Comparison of ENCODE assay signal across 17 cellular contexts in the genomic region with DNA sequence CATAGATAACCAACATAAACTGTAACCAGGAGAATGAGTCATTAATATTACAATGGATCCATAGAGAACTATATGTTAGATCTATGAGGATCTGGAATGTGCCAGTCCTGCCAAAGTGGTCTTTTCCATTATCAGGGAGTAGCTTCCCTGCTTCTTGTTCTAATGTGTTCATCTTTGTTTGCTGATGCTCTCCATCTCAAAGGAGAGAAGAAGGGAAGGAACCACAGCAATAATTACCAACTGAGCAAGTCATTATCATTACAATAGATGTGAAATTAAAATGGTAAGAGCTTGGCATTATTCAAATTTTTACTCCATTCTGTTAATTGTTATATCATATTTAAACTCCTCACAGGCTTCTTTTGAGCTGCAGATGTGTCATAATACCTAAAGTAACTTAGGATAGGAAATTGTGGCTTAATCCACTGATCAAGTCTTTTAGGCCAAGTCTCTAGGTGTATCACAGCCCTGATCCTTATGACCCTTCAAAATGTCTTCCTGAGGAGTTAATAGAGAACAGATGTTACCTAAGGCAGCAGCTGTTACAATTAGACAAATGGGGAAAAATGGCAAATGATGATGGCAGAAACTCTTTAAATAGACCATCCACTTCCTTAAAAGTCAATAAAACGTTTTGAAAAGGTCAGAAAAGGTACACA.
DNase-seq lines count a peak whose midpoint lies in the region; ATAC-seq and TF ChIP-seq lines count a peak whose summit lies in the region.
"Had no signal": no experiment of that assay in that cellular context is flagged by ENCODE, and none has a peak within 500 bp of the region (broad histone marks: within the 10 kb centered on the region; RNA-seq: fewer than 3 reads in every experiment).

No MANE protein-coding gene starts in this region.

- DNase-seq in DMS 273 treated with DMSO at 0.1 percent for 48 hours (lab: John Stamatoyannopoulos, UW) (peak; percentile 3), HAP-1 (ENCODE audit: low spot score in 2 of 2) (peak; percentile 57 to 93), NCI-H524 treated with DMSO at 0.1 percent for 48 hours (lab: John Stamatoyannopoulos, UW) (peak; percentile 62), glutamatergic neuron (no peak), transverse colon (no peak)
- no peak for DNase-seq in natural killer cell treated with Interleukin-12 subunit alpha and Interleukin-12 subunit beta and Interleukin-15 and Interleukin-18, amount 100 ng/mL, for 72 hours (ENCODE audit: low spot score)
- DNase-seq: BE2C; CD4-positive, alpha-beta memory T cell; H7; KG1; NCI-H1105; NCI-H1930; NCI-H526; RPMI8226; T-helper 9 cell had no signal

- intact Hi-C loops in transverse colon (cut with DNase I; ENCODE audit: low total_unique reads): no loop called here

- H3K36me3 ChIP-seq in HAP-1 (replicated peaks) (no peaks in the 10 kb centered on the region), transverse colon (no peaks in the 10 kb centered on the region)
- H3K36me3 ChIP-seq: BE2C had no signal

- no peak for TF ChIP-seq CTCF in glutamatergic neuron (IDR thresholded peaks at IDR 0.05; ENCODE audit: partially characterized antibody, unreplicated experiment)
- TF ChIP-seq CTCF in transverse colon (IDR thresholded peaks at IDR 0.05): no peak

- H3K36me3 Mint-ChIP-seq in glutamatergic neuron (ENCODE audit: unreplicated experiment): no peaks in the 10 kb centered on the region
- no peaks in the 10 kb centered on the region for H3K36me3 Mint-ChIP-seq in natural killer cell treated with Interleukin-12 subunit alpha and Interleukin-12 subunit beta and Interleukin-15 and Interleukin-18, amount 100 ng/mL, for 72 hours
- H3K36me3 Mint-ChIP-seq: CD4-positive, alpha-beta memory T cell had no signal

- peaks cover 2% of the 10 kb centered on the region for H3K9me3 Mint-ChIP-seq in glutamatergic neuron (ENCODE audit: unreplicated experiment)
- peaks cover 18% of the 10 kb centered on the region for H3K9me3 Mint-ChIP-seq in natural killer cell treated with Interleukin-12 subunit alpha and Interleukin-12 subunit beta and Interleukin-15 and Interleukin-18, amount 100 ng/mL, for 72 hours

- no peak for TF ChIP-seq POLR2A in transverse colon (IDR thresholded peaks at IDR 0.05)

- no peak overlapping the region for H3K27ac ChIP-seq in transverse colon
- H3K27ac ChIP-seq: HL-60 had no signal

- H3K4me1 Mint-ChIP-seq in glutamatergic neuron (ENCODE audit: low read depth, unreplicated experiment): peaks cover 17% of the 10 kb centered on the region
- no peaks in the 10 kb centered on the region for H3K4me1 Mint-ChIP-seq in natural killer cell treated with Interleukin-12 subunit alpha and Interleukin-12 subunit beta and Interleukin-15 and Interleukin-18, amount 100 ng/mL, for 72 hours (ENCODE audit: low read depth in 2 of 2)
- H3K4me1 Mint-ChIP-seq: CD4-positive, alpha-beta memory T cell had no signal

- peak overlapping the region; percentile 56 for H3K27ac Mint-ChIP-seq in glutamatergic neuron (ENCODE audit: unreplicated experiment)
- no peak overlapping the region for H3K27ac Mint-ChIP-seq in natural killer cell treated with Interleukin-12 subunit alpha and Interleukin-12 subunit beta and Interleukin-15 and Interleukin-18, amount 100 ng/mL, for 72 hours
- H3K27ac Mint-ChIP-seq: CD4-positive, alpha-beta memory T cell had no signal

- ATAC-seq in natural killer cell treated with Interleukin-12 subunit alpha and Interleukin-12 subunit beta and Interleukin-15 and Interleukin-18, amount 100 ng/mL, for 72 hours: no peak
- ATAC-seq in HG02970 (IDR thresholded peaks at IDR 0.05; ENCODE audit: low FRiP score, unreplicated experiment): no peak

- H3K4me3 ChIP-seq in HAP-1 (no peak overlapping the region), transverse colon (no peak overlapping the region)

- no peak for TF ChIP-seq EP300 in transverse colon (IDR thresholded peaks at IDR 0.05; ENCODE audit: low read depth)

- H3K4me1 ChIP-seq in HAP-1 (peaks cover 16% of the 10 kb centered on the region), transverse colon (no peaks in the 10 kb centered on the region)
- H3K4me1 ChIP-seq: BE2C had no signal

- in situ Hi-C loops in HAP-1 (cut with MboI; ENCODE audit: low sequenced_read_pairs): no loop called here
- in situ Hi-C loops in transverse colon (cut with MboI; ENCODE audit: low pct_ligation_motif_present in 1 of 4, low pct_unique_long_range_greater_than_20kb in 1 of 4, low sequenced_read_pairs in 3 of 4): no loop called here

- H3K9me3 ChIP-seq in HAP-1 (no peaks in the 10 kb centered on the region), transverse colon (no peaks in the 10 kb centered on the region)
- H3K9me3 ChIP-seq: BE2C had no signal

- H3K4me3 Mint-ChIP-seq in glutamatergic neuron (ENCODE audit: unreplicated experiment): no peak overlapping the region
- no peak overlapping the region for H3K4me3 Mint-ChIP-seq in natural killer cell treated with Interleukin-12 subunit alpha and Interleukin-12 subunit beta and Interleukin-15 and Interleukin-18, amount 100 ng/mL, for 72 hours
- H3K4me3 Mint-ChIP-seq: CD4-positive, alpha-beta memory T cell had no signal

- 0 to 8% methylated on average over 1 of the region's 1 CpG for WGBS in transverse colon (ENCODE audit: low coverage in 1 of 2), 2 donors

- H3K27me3 Mint-ChIP-seq in glutamatergic neuron (ENCODE audit: unreplicated experiment): no peaks in the 10 kb centered on the region
- H3K27me3 Mint-ChIP-seq in natural killer cell treated with Interleukin-12 subunit alpha and Interleukin-12 subunit beta and Interleukin-15 and Interleukin-18, amount 100 ng/mL, for 72 hours: no peaks in the 10 kb centered on the region
- H3K27me3 Mint-ChIP-seq: CD4-positive, alpha-beta memory T cell had no signal

- H3K27me3 ChIP-seq in HAP-1 (ENCODE audit: low read depth): no peaks in the 10 kb centered on the region
- H3K27me3 ChIP-seq in transverse colon: no peaks in the 10 kb centered on the region
- H3K27me3 ChIP-seq: BE2C had no signal

Comparison
In these comparisons a context has a peak if more than half of its experiments do, and no peak if none do; other contexts are left out.
1. DNase-seq: peak in DMS 273 treated with DMSO at 0.1 percent for 48 hours (single experiment), HAP-1 (2 of 2) and NCI-H524 treated with DMSO at 0.1 percent for 48 hours (single experiment); none in glutamatergic neuron (single experiment), natural killer cell treated with Interleukin-12 subunit alpha and Interleukin-12 subunit beta and Interleukin-15 and Interleukin-18, amount 100 ng/mL, for 72 hours (single experiment) and transverse colon (single experiment).